23 cellular contexts compared by ENCODE assay signal in the genomic region with DNA sequence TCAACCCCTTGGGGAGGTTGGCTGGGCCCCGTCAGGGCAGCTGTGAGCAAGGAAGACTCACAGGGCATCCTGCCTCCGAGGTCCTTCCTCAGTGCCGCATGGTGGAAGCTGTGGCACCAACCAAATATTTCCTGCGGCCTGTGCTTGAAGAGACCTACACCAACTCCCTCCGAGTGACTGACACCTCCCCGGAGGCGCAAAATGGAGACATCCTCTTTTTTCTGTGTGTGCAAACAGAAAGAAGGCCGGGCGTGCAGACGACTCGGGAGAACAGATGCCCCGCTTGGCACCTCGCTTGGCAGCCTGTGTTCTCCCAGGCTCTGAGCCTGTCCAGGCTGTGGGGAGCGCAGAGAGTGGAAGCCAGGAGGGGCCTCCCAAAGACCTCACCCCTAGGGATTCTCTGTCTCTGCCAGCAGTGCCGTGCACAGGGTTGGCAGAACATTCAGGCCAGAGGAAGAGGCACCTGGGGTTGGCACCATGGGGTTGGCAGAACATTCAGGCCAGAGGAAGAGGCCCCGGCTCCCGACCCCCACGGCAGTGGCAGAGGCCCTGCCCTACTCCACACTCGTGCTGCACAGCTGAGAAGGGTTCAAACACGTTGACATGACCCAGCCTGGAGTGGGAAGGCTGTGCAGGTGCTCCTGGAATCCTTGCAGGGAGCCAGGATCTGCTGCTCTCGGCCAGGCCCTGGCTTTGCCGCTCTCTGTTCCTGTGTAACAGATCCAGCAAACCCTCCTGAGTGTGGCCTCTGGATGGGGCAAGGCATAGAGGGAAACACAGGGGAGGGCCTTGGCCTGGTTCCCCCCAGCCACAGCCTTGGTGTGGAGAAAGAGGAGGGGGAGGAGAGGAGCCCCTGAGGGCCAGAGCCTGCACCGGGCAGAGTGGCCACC.
DNase-seq lines count a peak whose midpoint lies in the region; TF ChIP-seq lines count a peak whose summit lies in the region.
"Had no signal": no experiment of that assay in that cellular context is flagged by ENCODE, and none has a peak within 500 bp of the region (broad histone marks: within the 10 kb centered on the region; RNA-seq: fewer than 3 reads in every experiment).

No MANE protein-coding gene starts in this region.

- H3K4me3 Mint-ChIP-seq in endodermal cell, result no peak overlapping the region
- H3K4me3 Mint-ChIP-seq: HFFc6 had no signal

- H3K9me3 ChIP-seq in endodermal cell (ENCODE audit: control insufficient read depth, low read length) (no peaks in the 10 kb centered on the region), sigmoid colon (no peaks in the 10 kb centered on the region), WERI-Rb-1 (ENCODE audit: severe bottlenecking) (no peaks in the 10 kb centered on the region), esophagus muscularis mucosa (no peaks in the 10 kb centered on the region)
- H3K9me3 ChIP-seq: adrenal gland, heart left ventricle had no signal

- TF ChIP-seq EP300 in sigmoid colon (IDR thresholded peaks at IDR 0.05) (no peak), esophagus muscularis mucosa (IDR thresholded peaks at IDR 0.05) (no peak)

- H3K36me3 Mint-ChIP-seq in endodermal cell (ENCODE audit: low read depth), result no peaks in the 10 kb centered on the region

- no peak overlapping the region for H3K27ac Mint-ChIP-seq in endodermal cell
- H3K27ac Mint-ChIP-seq: HFFc6 had no signal

- peaks cover 2% of the 10 kb centered on the region for H3K27me3 Mint-ChIP-seq in endodermal cell (ENCODE audit: insufficient read depth)

- TF ChIP-seq CTCF in endodermal cell (conservative IDR thresholded peaks at IDR 0.05) (no peak), sigmoid colon (IDR thresholded peaks at IDR 0.05) (no peak), WERI-Rb-1 (IDR thresholded peaks at IDR 0.05; ENCODE audit: low read depth, low read length) (no peak), esophagus muscularis mucosa (IDR thresholded peaks at IDR 0.05) (no peak)

- H3K27me3 ChIP-seq in endodermal cell (ENCODE audit: control insufficient read depth, insufficient read depth, low read length, poor library complexity, severe bottlenecking) (no peaks in the 10 kb centered on the region), sigmoid colon (peaks cover 0 to 24% (median 10%) of the 10 kb centered on the region in 3 donors), WERI-Rb-1 (ENCODE audit: insufficient read depth, low read depth, severe bottlenecking) (no peaks in the 10 kb centered on the region), esophagus muscularis mucosa (peaks cover 0 to 69% (median 0%) of the 10 kb centered on the region in 4 donors)
- H3K27me3 ChIP-seq: adrenal gland, brain microvascular endothelial cell, foreskin keratinocyte had no signal

- H3K9ac ChIP-seq in endodermal cell (ENCODE audit: extremely low read depth, low read length, poor library complexity, severe bottlenecking), result no peak overlapping the region
- H3K9ac ChIP-seq: GM23248 had no signal

- no peaks in the 10 kb centered on the region for H3K9me3 Mint-ChIP-seq in endodermal cell

- H3K4me1 Mint-ChIP-seq in endodermal cell, result no peaks in the 10 kb centered on the region

- intact Hi-C loops in sigmoid colon (cut with DNase I) (no loop called here), esophagus muscularis mucosa (cut with DNase I) (no loop called here)

- H3K27ac ChIP-seq in endodermal cell (ENCODE audit: low read depth, low read length) (no peak overlapping the region), sigmoid colon (no peak overlapping the region), WERI-Rb-1 (no peak overlapping the region), esophagus muscularis mucosa (replicated peaks in 1 of 4) (no peak overlapping the region)
- H3K27ac ChIP-seq: 22Rv1, adrenal gland, brain microvascular endothelial cell, foreskin keratinocyte, GM23248, heart left ventricle, HL-60 had no signal

- TF ChIP-seq POLR2A in sigmoid colon (IDR thresholded peaks at IDR 0.05) (no peak), esophagus muscularis mucosa (IDR thresholded peaks at IDR 0.05; ENCODE audit: low read depth) (no peak)

- H3K4me1 ChIP-seq in endodermal cell (ENCODE audit: control insufficient read depth, insufficient read depth, low read length), result no peaks in the 10 kb centered on the region
- no peaks in the 10 kb centered on the region for H3K4me1 ChIP-seq in sigmoid colon
- peaks cover 0 to 2% (median 0%) of the 10 kb centered on the region in 4 donors for H3K4me1 ChIP-seq in esophagus muscularis mucosa
- H3K4me1 ChIP-seq: adrenal gland, foreskin keratinocyte had no signal

- DNase-seq in DMS 273 (lab: John Stamatoyannopoulos, UW; ENCODE audit: unreplicated experiment) (peak; percentile 5), DMS 273 treated with DMSO at 0.1 percent for 48 hours (lab: John Stamatoyannopoulos, UW) (no peak), NCI-H1694 (lab: John Stamatoyannopoulos, UW) (peak; percentile 40), endodermal cell (peak; percentile 30), sigmoid colon (peak; percentile 59), GOT3 (lab: John Stamatoyannopoulos, UW) (no peak), WERI-Rb-1 (no peak), esophagus muscularis mucosa (ENCODE audit: extremely low spot score) (no peak)
- DNase-seq: activated CD4-positive, alpha-beta T cell treated with anti-CD3 and anti-CD28 coated beads for 4 hours; activated gamma-delta T cell treated with Interleukin-2 at 50 U/mL for 16 hours; brain microvascular endothelial cell; Calu3; cortex of kidney; foreskin keratinocyte; GM23248; HFFc6; Kasumi-1; MV-4-11; nucleus accumbens had no signal

- WGBS in endodermal cell (ENCODE audit: insufficient coverage in 1 of 2, insufficient read length in 1 of 2), 2 experiments, result 90 to 91% methylated on average over 9 to 23 of the region's 23 CpGs
- WGBS in sigmoid colon, 2 donors, result 73 to 78% methylated on average over 23 of the region's 23 CpGs
- 91% methylated on average over 18 of the region's 23 CpGs for WGBS in esophagus muscularis mucosa

- H3K4me3 ChIP-seq in endodermal cell (ENCODE audit: low read length) (no peak overlapping the region), sigmoid colon (no peak overlapping the region), WERI-Rb-1 (ENCODE audit: low read depth, low read length) (no peak overlapping the region), esophagus muscularis mucosa (no peak overlapping the region)
- H3K4me3 ChIP-seq: adrenal gland, GM23248, heart left ventricle had no signal

- H3K36me3 ChIP-seq in endodermal cell (ENCODE audit: control insufficient read depth, insufficient read depth, low read length) (no peaks in the 10 kb centered on the region), sigmoid colon (no peaks in the 10 kb centered on the region), WERI-Rb-1 (no peaks in the 10 kb centered on the region), esophagus muscularis mucosa (no peaks in the 10 kb centered on the region)
- H3K36me3 ChIP-seq: adrenal gland, brain microvascular endothelial cell, heart left ventricle had no signal

Comparison
In these comparisons a context has a peak if more than half of its experiments do, and no peak if none do; other contexts are left out.
1. DNase-seq: peak in DMS 273 (single experiment), NCI-H1694 (single experiment), endodermal cell (single experiment) and sigmoid colon (single experiment); none in DMS 273 treated with DMSO at 0.1 percent for 48 hours (single experiment), GOT3 (single experiment), WERI-Rb-1 (single experiment) and esophagus muscularis mucosa (single experiment).